8 cellular contexts compared by ENCODE assay signal in the genomic region with DNA sequence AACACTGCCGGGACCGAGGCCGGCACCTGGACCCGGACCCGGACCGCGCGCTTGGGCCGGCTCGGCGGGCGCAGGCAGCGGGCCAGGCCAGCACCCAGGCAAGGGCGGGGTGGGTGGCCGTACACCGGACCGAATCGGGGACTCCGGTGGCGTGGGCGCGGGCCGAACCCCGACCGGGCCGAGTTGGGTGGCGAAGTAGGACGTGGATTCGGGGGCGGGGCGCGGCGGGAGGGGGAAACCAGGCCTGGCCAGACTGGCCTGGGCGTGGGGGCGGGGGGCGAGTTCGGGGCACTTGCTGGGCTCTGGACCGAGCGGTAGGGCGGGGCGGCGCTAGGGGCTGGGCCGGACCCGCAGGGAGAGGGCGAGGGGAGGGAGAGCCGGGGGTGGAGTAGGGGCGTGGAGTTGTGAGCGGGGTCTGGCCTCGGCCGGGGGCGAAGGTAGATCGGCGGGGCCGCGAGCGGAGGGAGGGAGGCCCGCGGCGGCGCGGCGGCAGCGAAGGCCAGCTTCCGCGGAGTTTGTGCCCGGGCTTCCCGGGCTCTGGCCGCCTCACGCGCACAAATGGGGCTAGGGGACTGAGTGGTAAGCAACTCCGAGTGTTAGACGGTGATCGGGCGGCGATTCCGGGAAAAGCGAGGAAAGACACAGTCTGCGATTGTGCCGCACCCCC. TPM values are rescaled to one million over a fixed set of nuclear protein-coding genes. Genes with fewer than 3 reads are reported as not detected.
A peak's percentile ranks its signal among the peaks of the same experiment; 100 is the strongest.
DNase-seq lines count a peak whose midpoint lies in the region; ATAC-seq and TF ChIP-seq lines count a peak whose summit lies in the region.

No MANE protein-coding gene starts in this region.

- in situ Hi-C loops in gastrocnemius medialis (cut with MboI; ENCODE audit: low sequenced_read_pairs in 4 of 4), result loop anchor here in 1 of 4 donors (5.0 kb wide), 1 partner anchor 48 kb away; no protein-coding TSS in a partner anchor

- peak; percentile 28 to 57 for TF ChIP-seq POLR2A in gastrocnemius medialis (IDR thresholded peaks at IDR 0.05)

- H3K4me1 ChIP-seq in gastrocnemius medialis, result peaks cover 0 to 10% of the 10 kb centered on the region in 2 donors

- no peaks in the 10 kb centered on the region for H3K27me3 ChIP-seq in gastrocnemius medialis

- H3K27ac ChIP-seq in gastrocnemius medialis, result peak overlapping the region in 3 of 4 donors; percentile 71 to 81 (median 76)

- peak overlapping the region in 1 of 4 donors; percentile 65 for H3K4me3 ChIP-seq in gastrocnemius medialis

- no peaks in the 10 kb centered on the region for H3K9me3 ChIP-seq in gastrocnemius medialis

- peak; percentile 22 to 29 for DNase-seq in stimulated activated CD4-positive, alpha-beta T cell treated with anti-CD3 and anti-CD28 coated beads, Interleukin-2, amount 100 ng/mL, for 24 hours
- DNase-seq in stimulated activated CD4-positive, alpha-beta T cell treated with anti-CD3 and anti-CD28 coated beads, Interleukin-12 subunit alpha, Interleukin-12 subunit beta, amount 100 ng/mL, for 4 hours, result no peak
- peak; percentile 26 for DNase-seq in activated CD8-positive, alpha-beta memory T cell treated with anti-CD3 and anti-CD28 coated beads, Interleukin-2, amount 50 U/mL, for 4 hours
- peak; percentile 71 for DNase-seq in left cardiac atrium
- DNase-seq in gastrocnemius medialis, result no peak
- no peak for DNase-seq in NCI-H226
- no peak for DNase-seq in kidney glomerular epithelial cell (lab: John Stamatoyannopoulos, UW)

- ATAC-seq in left cardiac atrium (peak; percentile 54 to 63), gastrocnemius medialis (peak; percentile 10 to 13), HG02852 (IDR thresholded peaks at IDR 0.05; ENCODE audit: unreplicated experiment) (no peak)

- no peaks in the 10 kb centered on the region for H3K36me3 ChIP-seq in gastrocnemius medialis

- TF ChIP-seq CTCF in gastrocnemius medialis (IDR thresholded peaks at IDR 0.05 in 4 of 5, conservative IDR thresholded peaks at IDR 0.05 in 1 of 5), result no peak

- intact Hi-C loops in left cardiac atrium (cut with DNase I) (loop anchor here in 1 of 2 donors (5.0 kb wide), 1 partner anchor 48 kb away; no protein-coding TSS in a partner anchor), gastrocnemius medialis (cut with DNase I; ENCODE audit: low total_unique reads) (loop anchor here (5.0 kb wide), 3 partner anchors 47 to 187 kb away; partner anchors contain the start of genes AIFM1 and ZDHHC9)

RNA-seq across cellular contexts. Expression of gene BCORL1, which starts 1.8 kb away (rescaled TPM):
- total RNA-seq in left cardiac atrium, result 10 to 100 TPM in 1 of 2 donors, 1 to 10 TPM in 1; 7.5 to 11.3 TPM
- 1 to 10 TPM; 1.1 to 3.6 (median 2.4) TPM for total RNA-seq in gastrocnemius medialis

Comparison
In these comparisons a context has a peak if more than half of its experiments do, and no peak if none do; other contexts are left out.
1. DNase-seq: peak in stimulated activated CD4-positive, alpha-beta T cell treated with anti-CD3 and anti-CD28 coated beads, Interleukin-2, amount 100 ng/mL, for 24 hours (2 of 2), activated CD8-positive, alpha-beta memory T cell treated with anti-CD3 and anti-CD28 coated beads, Interleukin-2, amount 50 U/mL, for 4 hours (single experiment) and left cardiac atrium (single experiment); none in stimulated activated CD4-positive, alpha-beta T cell treated with anti-CD3 and anti-CD28 coated beads, Interleukin-12 subunit alpha, Interleukin-12 subunit beta, amount 100 ng/mL, for 4 hours (single experiment), gastrocnemius medialis (0 of 2), NCI-H226 (single experiment) and kidney glomerular epithelial cell (single experiment).